In the genomic region with DNA sequence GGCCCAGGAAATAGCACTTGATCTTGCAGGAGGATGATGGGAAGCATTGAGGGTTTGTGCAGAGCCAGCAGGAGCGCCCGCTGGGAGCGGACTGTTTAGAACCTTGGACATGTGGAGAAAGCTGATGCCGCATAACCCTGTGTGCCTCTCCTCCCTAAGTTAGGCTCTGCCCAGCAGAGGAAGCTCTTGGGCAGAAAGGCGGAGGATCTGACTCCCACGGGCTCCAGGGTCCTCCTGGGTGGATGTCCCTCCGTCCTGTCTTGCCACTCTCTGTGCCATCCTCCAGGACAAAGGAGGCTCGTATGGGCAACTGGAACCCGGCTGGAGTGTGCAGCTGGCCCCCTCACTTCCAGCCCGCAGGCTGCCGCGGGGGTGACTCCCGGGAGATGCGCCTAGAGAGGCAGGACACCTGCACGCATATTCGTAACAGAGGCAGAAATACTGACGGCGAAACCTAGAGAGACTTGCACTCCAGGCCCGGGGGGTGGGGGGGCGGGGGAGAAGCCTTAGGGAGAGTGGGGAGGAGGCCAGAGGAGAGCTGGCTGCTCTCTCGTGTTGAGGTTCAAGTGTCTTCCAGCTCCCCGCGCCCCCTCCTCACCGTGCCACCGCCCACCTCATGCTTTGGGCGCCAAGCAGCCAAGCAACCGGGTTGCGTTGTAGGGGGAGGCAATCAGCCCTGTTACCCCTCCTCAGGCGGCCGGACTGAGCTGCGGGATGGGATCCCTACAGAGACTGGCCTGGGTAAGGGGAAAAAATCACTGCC, we compare ENCODE assay signal across 26 cellular contexts. TPM values are rescaled to one million over a fixed set of nuclear protein-coding genes. Genes with fewer than 3 reads are reported as not detected.
DNase-seq lines count a peak whose midpoint lies in the region; ATAC-seq, FAIRE-seq and TF ChIP-seq lines count a peak whose summit lies in the region.
"Had no signal": no experiment of that assay in that cellular context is flagged by ENCODE, and none has a peak within 500 bp of the region (broad histone marks: within the 10 kb centered on the region; RNA-seq: fewer than 3 reads in every experiment).

No MANE protein-coding gene starts in this region.

- TF ChIP-seq CTCF in H1 (IDR thresholded peaks at IDR 0.05; ENCODE audit: control extremely low read depth in 1 of 3, insufficient read depth in 1 of 3, low read depth in 1 of 3, low read length in 3 of 3) (no peak), prostate gland (IDR thresholded peaks at IDR 0.05) (no peak), kidney (IDR thresholded peaks at IDR 0.05; ENCODE audit: borderline replicate concordance, extremely low read depth, insufficient read depth) (no peak)

- no peaks in the 10 kb centered on the region for H3K79me2 ChIP-seq in H1 (ENCODE audit: control insufficient read depth in 1 of 2, insufficient read depth in 2 of 2, low read length in 2 of 2)

- no peak overlapping the region for H4K5ac ChIP-seq in H1 (ENCODE audit: insufficient read length, low read depth, low read length)

- H3K9ac ChIP-seq in HUES64 (ENCODE audit: low read depth, low read length) (no peak overlapping the region), H1 (replicated peaks in 1 of 4; ENCODE audit: extremely low read depth in 1 of 4, low read depth in 3 of 4, low read length in 3 of 4) (no peak overlapping the region; a peak in 1 of 7 replicates), kidney (ENCODE audit: low read length in 2 of 2) (no peak overlapping the region)

- no peak overlapping the region for H2BK12ac ChIP-seq in H1 (ENCODE audit: low read depth, low read length)

- no peak overlapping the region for H2BK5ac ChIP-seq in H1 (ENCODE audit: low read depth, low read length)

- H3K18ac ChIP-seq in H1 (ENCODE audit: extremely low read depth, low read length), result no peak overlapping the region

- no peak overlapping the region for H2BK15ac ChIP-seq in H1 (ENCODE audit: low read length)

- no peak for ATAC-seq in naive thymus-derived CD4-positive, alpha-beta T cell
- no peak for ATAC-seq in HG02970 (IDR thresholded peaks at IDR 0.05; ENCODE audit: low FRiP score, unreplicated experiment)
- ATAC-seq: activated CD4-positive, alpha-beta T cell treated with anti-CD3 and anti-CD28 coated beads for 36 hours had no signal

- no peak overlapping the region for H3K56ac ChIP-seq in H1 (replicated peaks; ENCODE audit: insufficient read length, low read depth, low read length)

- FAIRE-seq in H1 (lab: Jason Lieb, UNC), result no peak
- no peak for FAIRE-seq in kidney (lab: Jason Lieb, UNC)
- FAIRE-seq: A204.1 had no signal

- peaks cover 4 to 28% (median 22%) of the 10 kb centered on the region in 7 donors for H3K4me1 Mint-ChIP-seq in naive thymus-derived CD4-positive, alpha-beta T cell

- peak in 1 of 2 experiments; percentile 31; a peak in 1 of 4 replicates for TF ChIP-seq RAD21 in H1 (IDR thresholded peaks at IDR 0.05 in 1 of 2, conservative IDR thresholded peaks at IDR 0.05 in 1 of 2; ENCODE audit: low read depth in 2 of 2, low read length in 2 of 2)

- no peak overlapping the region for H2BK20ac ChIP-seq in H1 (ENCODE audit: low read length)

- intact Hi-C loops in naive thymus-derived CD4-positive, alpha-beta T cell (cut with micrococcal nuclease), result no loop called here
- intact Hi-C loops in prostate gland (cut with DNase I), result no loop called here
- intact Hi-C loops in kidney (cut with DNase I), result no loop called here

- H3K4ac ChIP-seq in H1 (replicated peaks; ENCODE audit: insufficient read length, low read depth, low read length), result no peak overlapping the region

- H3K4me1 ChIP-seq in HUES64 (ENCODE audit: insufficient read depth, low read length) (no peaks in the 10 kb centered on the region; the same call in 1 of the 2 replicates), H1 (replicated peaks in 1 of 4; ENCODE audit: control insufficient read depth in 3 of 4, insufficient read depth in 4 of 4, low read length in 3 of 4) (peaks cover 5 to 17% (median 12%) of the 10 kb centered on the region in 4 experiments), prostate gland (replicated peaks) (no peaks in the 10 kb centered on the region), kidney (ENCODE audit: control insufficient read depth in 1 of 2, insufficient read depth in 1 of 2, low read depth in 1 of 2, low read length in 2 of 2) (no peaks in the 10 kb centered on the region)
- H3K4me1 ChIP-seq in naive thymus-derived CD4-positive, alpha-beta T cell (ENCODE audit: control insufficient read depth in 2 of 2, insufficient read depth in 2 of 2, low read length in 2 of 2), result peaks cover 5 to 14% of the 10 kb centered on the region in 2 donors
- H3K4me1 ChIP-seq: uterus had no signal

- H3K23ac ChIP-seq in H1 (ENCODE audit: insufficient read length), result no peak overlapping the region

- no peak overlapping the region for H2BK120ac ChIP-seq in H1 (replicated peaks; ENCODE audit: low read depth, low read length)

- H3K79me1 ChIP-seq in H1 (ENCODE audit: low read depth, low read length), result no peaks in the 10 kb centered on the region

- peaks cover 0 to 4% (median 0%) of the 10 kb centered on the region in 5 donors for H3K36me3 Mint-ChIP-seq in naive thymus-derived CD4-positive, alpha-beta T cell
- H3K36me3 Mint-ChIP-seq: activated naive CD4-positive, alpha-beta T cell treated with anti-CD3 and anti-CD28 coated beads, Interleukin-2, amount 10 ng/mL, durations not matched to agents 7 days and 5 days; CD8-positive, alpha-beta memory T cell had no signal

- H3K9me3 Mint-ChIP-seq in naive thymus-derived CD4-positive, alpha-beta T cell, result peaks cover 0 to 18% (median 3%) of the 10 kb centered on the region in 11 donors
- H3K9me3 Mint-ChIP-seq: activated naive CD4-positive, alpha-beta T cell treated with anti-CD3 and anti-CD28 coated beads, Interleukin-2, amount 10 ng/mL, durations not matched to agents 7 days and 5 days; stimulated activated naive CD8-positive, alpha-beta T cell treated with anti-CD3 and anti-CD28 coated beads, Interleukin-15, Interleukin-2, amounts not matched to agents 100 ng/mL and 50 ng/mL, for 24 hours had no signal

- H2AFZ ChIP-seq in H1 (ENCODE audit: low read length), result no peak overlapping the region

- H3K4me3 Mint-ChIP-seq in naive thymus-derived CD4-positive, alpha-beta T cell, result peak overlapping the region in 6 of 10 donors; percentile 29 to 81 (median 74)

- CTCF ChIA-PET in H1 (lab: Charles Lee; ENCODE audit: partially characterized antibody), result interaction anchor here (0.9 to 4.6 kb wide), 12 partner anchors 11 to 148 kb away, joined by 3 to 27 read pairs (median 4); no protein-coding TSS in a partner anchor
- CTCF ChIA-PET in naive thymus-derived CD4-positive, alpha-beta T cell (lab: Charles Lee), result interaction anchor here (0.6 to 1.0 kb wide), 4 partner anchors 15 to 180 kb away, joined by 3 to 6 read pairs (median 3); no protein-coding TSS in a partner anchor

- H3K27ac ChIP-seq in HUES64 (ENCODE audit: low read depth, low read length) (no peak overlapping the region), H1 (ENCODE audit: low read depth, low read length) (no peak overlapping the region), prostate gland (no peak overlapping the region), kidney (ENCODE audit: low read depth in 2 of 2, low read length in 2 of 2) (no peak overlapping the region)
- H3K27ac ChIP-seq in naive thymus-derived CD4-positive, alpha-beta T cell (ENCODE audit: low read depth, low read length), result no peak overlapping the region
- H3K27ac ChIP-seq: RWPE1, uterus had no signal

- peaks cover 7 to 13% of the 10 kb centered on the region in 2 experiments for H4K20me1 ChIP-seq in H1 (replicated peaks in 1 of 2; ENCODE audit: control insufficient read depth in 1 of 2, insufficient read depth in 2 of 2, low read length in 2 of 2)

- H3K27me3 ChIP-seq in HUES64 (ENCODE audit: insufficient read depth, low read length) (peaks cover 91% of the 10 kb centered on the region), H1 (replicated peaks in 1 of 4; ENCODE audit: control insufficient read depth in 3 of 4, extremely low read depth in 1 of 4, insufficient read depth in 3 of 4, low read length in 3 of 4) (peaks cover 68 to 76% (median 73%) of the 10 kb centered on the region in 4 experiments), prostate gland (replicated peaks; ENCODE audit: insufficient read depth) (peaks cover 43% of the 10 kb centered on the region)
- peaks cover 4 to 34% of the 10 kb centered on the region in 2 donors for H3K27me3 ChIP-seq in naive thymus-derived CD4-positive, alpha-beta T cell (ENCODE audit: control insufficient read depth in 2 of 2, insufficient read depth in 2 of 2, low read length in 2 of 2)

- H3K4me3 ChIP-seq in HUES64 (ENCODE audit: low read length), result peak overlapping the region; percentile 33; the same call in 1 of the 2 replicates
- peak overlapping the region in 3 of 4 experiments; percentile 27 to 59 (median 33); a peak in 5 of 8 replicates for H3K4me3 ChIP-seq in H1 (ENCODE audit: extremely low read depth in 1 of 4, insufficient read depth in 2 of 4, low read depth in 3 of 4, low read length in 4 of 4)
- H3K4me3 ChIP-seq in naive thymus-derived CD4-positive, alpha-beta T cell (ENCODE audit: low read length), result no peak overlapping the region
- H3K4me3 ChIP-seq in prostate gland, result no peak overlapping the region
- no peak overlapping the region for H3K4me3 ChIP-seq in kidney (ENCODE audit: low read length in 2 of 2)
- H3K4me3 ChIP-seq: uterus had no signal

- TF ChIP-seq EP300 in H1 (IDR thresholded peaks at IDR 0.05; ENCODE audit: borderline replicate concordance in 1 of 2, low read depth in 2 of 2, low read length in 2 of 2), result no peak

- peak overlapping the region; percentile 59 to 86 for H3K4me2 ChIP-seq in H1 (ENCODE audit: insufficient read depth in 1 of 2, low read depth in 2 of 2, low read length in 2 of 2)

- no peaks in the 10 kb centered on the region for H3K9me3 ChIP-seq in HUES64 (ENCODE audit: insufficient read depth, low read depth, low read length)
- H3K9me3 ChIP-seq in H1 (ENCODE audit: insufficient read depth in 2 of 2, low read depth in 1 of 2, low read length in 1 of 2), result no peaks in the 10 kb centered on the region
- no peaks in the 10 kb centered on the region for H3K9me3 ChIP-seq in naive thymus-derived CD4-positive, alpha-beta T cell (ENCODE audit: control insufficient read depth in 2 of 3, low read length in 3 of 3)
- no peaks in the 10 kb centered on the region for H3K9me3 ChIP-seq in prostate gland
- H3K9me3 ChIP-seq in kidney (ENCODE audit: control insufficient read depth in 1 of 2, low read length in 2 of 2), result no peaks in the 10 kb centered on the region
- H3K9me3 ChIP-seq: uterus had no signal

- no peak overlapping the region for H4K91ac ChIP-seq in H1 (replicated peaks; ENCODE audit: insufficient read length, low read length)

- no peaks in the 10 kb centered on the region for H3K36me3 ChIP-seq in HUES64 (ENCODE audit: insufficient read depth, low read length)
- H3K36me3 ChIP-seq in H1 (ENCODE audit: control insufficient read depth in 2 of 4, insufficient read depth in 4 of 4, low read length in 3 of 4), result no peaks in the 10 kb centered on the region
- H3K36me3 ChIP-seq in naive thymus-derived CD4-positive, alpha-beta T cell (ENCODE audit: control insufficient read depth in 2 of 3, insufficient read depth in 3 of 3, low read length in 3 of 3), result no peaks in the 10 kb centered on the region
- no peaks in the 10 kb centered on the region for H3K36me3 ChIP-seq in prostate gland
- H3K36me3 ChIP-seq in kidney (ENCODE audit: control insufficient read depth in 1 of 2, insufficient read depth in 2 of 2, low read length in 2 of 2), result no peaks in the 10 kb centered on the region
- H3K36me3 ChIP-seq: uterus had no signal

- WGBS in HUES64, result 15% methylated on average over 31 of the region's 31 CpGs
- 11% methylated on average over 21 of the region's 31 CpGs; no CpG with 5 or more reads in 1 of the 2 experiments for WGBS in H1 (ENCODE audit: extremely low coverage in 1 of 2, insufficient coverage in 1 of 2, insufficient read length in 1 of 2, insufficient replicate concordance in 2 of 2, low coverage in 1 of 2, low lambda C conversion rate in 2 of 2, missing lambda C conversion rate in 1 of 2), 2 experiments
- 14% methylated on average over 31 of the region's 31 CpGs for WGBS in prostate gland

- H3K27me3 Mint-ChIP-seq in naive thymus-derived CD4-positive, alpha-beta T cell, result peaks cover 72 to 89% (median 78%) of the 10 kb centered on the region in 5 donors

- no peak overlapping the region for H2AK5ac ChIP-seq in H1 (ENCODE audit: low read depth, low read length)

- POLR2A ChIA-PET in H1 (lab: Charles Lee; ENCODE audit: partially characterized antibody), result interaction anchor here (1.4 to 1.7 kb wide), 2 partner anchors 10 to 159 kb away, joined by 4 to 9 read pairs; no protein-coding TSS in a partner anchor
- POLR2A ChIA-PET in naive thymus-derived CD4-positive, alpha-beta T cell (lab: Charles Lee), result interaction anchor here (1.9 kb wide), 1 partner anchor 10 kb away, joined by 6 read pairs; no protein-coding TSS in a partner anchor

- H3K27ac Mint-ChIP-seq in naive thymus-derived CD4-positive, alpha-beta T cell, result peak overlapping the region in 1 of 9 donors; percentile 5
- H3K27ac Mint-ChIP-seq: activated CD4-positive, alpha-beta T cell treated with anti-CD3 and anti-CD28 coated beads for 36 hours; activated naive CD4-positive, alpha-beta T cell treated with anti-CD3 and anti-CD28 coated beads, Interleukin-2, amount 10 ng/mL, durations not matched to agents 7 days and 5 days; stimulated activated naive CD8-positive, alpha-beta T cell treated with anti-CD3 and anti-CD28 coated beads, Interleukin-15, Interleukin-2, amounts not matched to agents 100 ng/mL and 50 ng/mL, for 24 hours had no signal

- no peak for TF ChIP-seq POLR2A in H1 (IDR thresholded peaks at IDR 0.05; ENCODE audit: control extremely low read depth in 1 of 2, low read depth in 2 of 2, low read length in 2 of 2)
- no peak for TF ChIP-seq POLR2A in prostate gland (IDR thresholded peaks at IDR 0.05)

- no peak overlapping the region for H3K14ac ChIP-seq in H1 (ENCODE audit: insufficient read length)

- peak; percentile 23 for DNase-seq in NCI-H748 (lab: John Stamatoyannopoulos, UW; ENCODE audit: unreplicated experiment)
- no peak for DNase-seq in NCI-H748 treated with DMSO at 0.1 percent for 48 hours (lab: John Stamatoyannopoulos, UW)
- no peak for DNase-seq in H1 (ENCODE audit: low read depth in 1 of 2, low spot score in 2 of 2)
- no peak for DNase-seq in naive thymus-derived CD4-positive, alpha-beta T cell
- no peak for DNase-seq in prostate gland (ENCODE audit: low spot score)
- no peak for DNase-seq in kidney
- DNase-seq: activated CD4-positive, alpha-beta T cell treated with anti-CD3 and anti-CD28 coated beads for 36 hours; activated CD8-positive, alpha-beta memory T cell treated with anti-CD3 and anti-CD28 coated beads, Interleukin-2, amount 50 U/mL, for 48 hours; activated naive CD4-positive, alpha-beta T cell treated with anti-CD3 and anti-CD28 coated beads, Interleukin-2, amount 10 ng/mL, durations not matched to agents 7 days and 5 days; caudate nucleus; CD8-positive, alpha-beta memory T cell; effector CD8-positive, alpha-beta T cell; hypothalamus; KG1; NCI-H1048; NCI-H2081 treated with DMSO at 0.1 percent for 48 hours; NK-92 treated with Interleukin-12 subunit alpha and Interleukin-12 subunit beta, amount 100 ng/mL, for 24 hours; stimulated activated CD4-positive, alpha-beta T cell treated with anti-CD3 and anti-CD28 coated beads, Interleukin-12 subunit alpha, Interleukin-12 subunit beta, amount 100 ng/mL, for 4 hours; uterus had no signal

- no peak overlapping the region for H4K8ac ChIP-seq in H1 (ENCODE audit: extremely low read depth, insufficient read depth, low read length)

- H3K23me2 ChIP-seq in H1 (ENCODE audit: low read depth, low read length), result peaks cover 8% of the 10 kb centered on the region; the same call in 1 of the 2 replicates

RNA-seq across cellular contexts. Expression of a gene that starts 5.4 kb away (rescaled TPM):
- not detected for polyA plus RNA-seq in HUES64 (2013, experiment 1 of 2)
- not detected for polyA plus RNA-seq in HUES64 (2013, experiment 2 of 2)
- not detected in 2 replicates for total RNA-seq in H1 (2021; fragmentation: NEBNext Ultra II Directional; extraction: Animal tissue kit (Norgen Biotek cat#: 25700))
- polyA plus RNA-seq in H1 (2011; rRNA removed) (0.03 TPM in 2 replicates), kidney (ENCODE audit: insufficient read depth, low read depth, low replicate concordance) (not detected)
- polyA plus RNA-seq in H1 (2011; cell fraction: cytosol; rRNA removed), result 0.03 TPM
- not detected for polyA plus RNA-seq in H1 (2011; cell fraction: nucleus; rRNA removed)
- not detected in 4 replicates for polyA plus RNA-seq in H1 (2012, experiment 1 of 2)
- polyA plus RNA-seq in H1 (2012, experiment 2 of 2), result 0.07 TPM
- 0.04 TPM for polyA plus RNA-seq in H1 (2013, experiment 1 of 2)
- polyA plus RNA-seq in H1 (2013, experiment 2 of 2), result 0.04 TPM
- polyA minus RNA-seq in H1 (2011; rRNA and poly(A)+ RNA removed), result 0.03 and 0.05 TPM in 2 replicates
- polyA minus RNA-seq in H1 (2011; cell fraction: cytosol; rRNA and poly(A)+ RNA removed), result not detected
- polyA minus RNA-seq in H1 (2011; cell fraction: nucleus; rRNA and poly(A)+ RNA removed), result not detected
- not detected for total RNA-seq in naive thymus-derived CD4-positive, alpha-beta T cell
- polyA plus RNA-seq in naive thymus-derived CD4-positive, alpha-beta T cell, result under 1 TPM in 1 of 2 donors, not detected in 1; 0.05 TPM
- total RNA-seq in prostate gland (1 to 10 TPM in 1 of 2 donors, under 1 TPM in 1; 0.97 to 5.5 TPM), kidney (2.2 TPM)
- total RNA-seq: left ventricle myocardium superior, pulmonary artery endothelial cell, uterus had no signal
- polyA plus RNA-seq: CD8-positive, alpha-beta memory T cell had no signal

Comparison
In these comparisons a context has a peak if more than half of its experiments do, and no peak if none do; other contexts are left out.
1. H3K4me3 ChIP-seq: peak in HUES64 (single experiment) and H1 (3 of 4); none in naive thymus-derived CD4-positive, alpha-beta T cell (single experiment), prostate gland (0 of 2) and kidney (0 of 2).